ENCODE assay signal across 12 cellular contexts in the genomic region with DNA sequence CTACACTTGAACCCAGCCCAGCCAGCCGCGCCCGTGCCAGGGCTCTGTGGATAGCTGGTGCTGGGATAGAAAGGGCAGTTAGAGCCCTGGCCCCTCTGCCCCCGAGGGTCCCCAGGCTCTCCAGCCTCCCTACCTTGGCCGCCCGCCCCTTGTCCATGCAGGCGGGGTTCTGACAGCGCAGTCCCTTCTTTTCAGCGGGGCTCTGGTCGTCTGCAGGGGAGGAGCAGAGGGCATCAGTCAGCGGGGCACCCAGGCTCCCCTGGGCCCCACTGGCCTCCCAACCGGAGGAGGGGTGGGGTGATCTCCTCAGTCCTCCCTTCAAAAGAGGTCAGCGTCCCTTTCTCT. TPM values are rescaled to one million over a fixed set of nuclear protein-coding genes. Genes with fewer than 3 reads are reported as not detected.
A peak's percentile ranks its signal among the peaks of the same experiment; 100 is the strongest.
DNase-seq lines count a peak whose midpoint lies in the region; ATAC-seq and TF ChIP-seq lines count a peak whose summit lies in the region.
"Had no signal": no experiment of that assay in that cellular context is flagged by ENCODE, and none has a peak within 500 bp of the region (broad histone marks: within the 10 kb centered on the region; RNA-seq: fewer than 3 reads in every experiment).

No MANE protein-coding gene starts in this region.

- peaks cover 3% of the 10 kb centered on the region for H3K4me1 ChIP-seq in prostate gland (replicated peaks)

- DNase-seq in GM03348 (ENCODE audit: low spot score) = peak; percentile 49
- DNase-seq in activated CD8-positive, alpha-beta T cell treated with anti-CD3 and anti-CD28 coated beads, Interleukin-2, amount 10 ng/mL, durations not matched to agents 7 days and 5 days = no peak
- no peak for DNase-seq in glutamatergic neuron
- DNase-seq in prostate gland (ENCODE audit: low spot score) = no peak
- DNase-seq in cerebellar nuclear complex (lab: John Stamatoyannopoulos, UW) = no peak
- DNase-seq in omental fat pad (ENCODE audit: low spot score) = no peak
- DNase-seq: activated effector memory CD4-positive, alpha-beta T cell treated with anti-CD3 and anti-CD28 coated beads, Interleukin-2, amount 50 U/mL, for 16 hours; HCEC 1CT; SHP77 treated with DMSO at 0.1 percent for 48 hours had no signal

- TF ChIP-seq CTCF in glutamatergic neuron (IDR thresholded peaks at IDR 0.05; ENCODE audit: partially characterized antibody, unreplicated experiment) (no peak), prostate gland (IDR thresholded peaks at IDR 0.05) (no peak), omental fat pad (IDR thresholded peaks at IDR 0.05) (no peak)

- 17% methylated on average over 13 of the region's 13 CpGs for WGBS in prostate gland

- H3K9me3 Mint-ChIP-seq in activated CD8-positive, alpha-beta T cell treated with anti-CD3 and anti-CD28 coated beads, Interleukin-2, amount 10 ng/mL, durations not matched to agents 7 days and 5 days (ENCODE audit: insufficient read depth) = no peaks in the 10 kb centered on the region
- H3K9me3 Mint-ChIP-seq in glutamatergic neuron (ENCODE audit: unreplicated experiment) = no peaks in the 10 kb centered on the region

- peak overlapping the region; percentile 37 to 61 for H3K4me3 ChIP-seq in prostate gland
- H3K4me3 ChIP-seq: GM12878 had no signal

- TF ChIP-seq POLR2A in prostate gland (IDR thresholded peaks at IDR 0.05) = no peak

- intact Hi-C loops in prostate gland (cut with DNase I) = no loop called here

- peaks cover 40% of the 10 kb centered on the region for H3K4me1 Mint-ChIP-seq in activated CD8-positive, alpha-beta T cell treated with anti-CD3 and anti-CD28 coated beads, Interleukin-2, amount 10 ng/mL, durations not matched to agents 7 days and 5 days (ENCODE audit: low read depth)
- H3K4me1 Mint-ChIP-seq in glutamatergic neuron (ENCODE audit: low read depth, unreplicated experiment) = peaks cover 23% of the 10 kb centered on the region

- H3K9me3 ChIP-seq in prostate gland = no peaks in the 10 kb centered on the region

- CTCF ChIA-PET in activated CD8-positive, alpha-beta T cell treated with anti-CD3 and anti-CD28 coated beads, Interleukin-2, amount 10 ng/mL, durations not matched to agents 7 days and 5 days (lab: Charles Lee) = no interaction called here

- no peaks in the 10 kb centered on the region for H3K27me3 ChIP-seq in prostate gland (replicated peaks; ENCODE audit: insufficient read depth)

- peak overlapping the region; percentile 42 to 69 for H3K27ac ChIP-seq in prostate gland

- H3K36me3 ChIP-seq in prostate gland = no peaks in the 10 kb centered on the region

- ATAC-seq in activated CD8-positive, alpha-beta T cell treated with anti-CD3 and anti-CD28 coated beads, Interleukin-2, amount 10 ng/mL, durations not matched to agents 7 days and 5 days = no peak
- no peak for ATAC-seq in GM21447 (IDR thresholded peaks at IDR 0.05; ENCODE audit: unreplicated experiment)
- ATAC-seq in HG03045 (IDR thresholded peaks at IDR 0.05; ENCODE audit: unreplicated experiment) = no peak
- ATAC-seq in omental fat pad (ENCODE audit: low FRiP score) = no peak
- ATAC-seq: GM12878 had no signal

- POLR2A ChIA-PET in activated CD8-positive, alpha-beta T cell treated with anti-CD3 and anti-CD28 coated beads, Interleukin-2, amount 10 ng/mL, durations not matched to agents 7 days and 5 days (lab: Charles Lee) = interaction anchor here (0.6 kb wide), 1 partner anchor 11 kb away, joined by 3 read pairs; no protein-coding TSS in a partner anchor

- H3K4me3 Mint-ChIP-seq in activated CD8-positive, alpha-beta T cell treated with anti-CD3 and anti-CD28 coated beads, Interleukin-2, amount 10 ng/mL, durations not matched to agents 7 days and 5 days = peak overlapping the region; percentile 49
- peak overlapping the region; percentile 84 for H3K4me3 Mint-ChIP-seq in glutamatergic neuron (ENCODE audit: unreplicated experiment)

- H3K27me3 Mint-ChIP-seq in activated CD8-positive, alpha-beta T cell treated with anti-CD3 and anti-CD28 coated beads, Interleukin-2, amount 10 ng/mL, durations not matched to agents 7 days and 5 days (ENCODE audit: low read depth) = peaks cover 18% of the 10 kb centered on the region
- H3K27me3 Mint-ChIP-seq in glutamatergic neuron (ENCODE audit: unreplicated experiment) = peaks cover 2% of the 10 kb centered on the region

- no peaks in the 10 kb centered on the region for H3K36me3 Mint-ChIP-seq in activated CD8-positive, alpha-beta T cell treated with anti-CD3 and anti-CD28 coated beads, Interleukin-2, amount 10 ng/mL, durations not matched to agents 7 days and 5 days (ENCODE audit: low read depth)
- no peaks in the 10 kb centered on the region for H3K36me3 Mint-ChIP-seq in glutamatergic neuron (ENCODE audit: unreplicated experiment)

- no peak overlapping the region for H3K27ac Mint-ChIP-seq in activated CD8-positive, alpha-beta T cell treated with anti-CD3 and anti-CD28 coated beads, Interleukin-2, amount 10 ng/mL, durations not matched to agents 7 days and 5 days
- H3K27ac Mint-ChIP-seq in glutamatergic neuron (ENCODE audit: unreplicated experiment) = no peak overlapping the region

RNA-seq across cellular contexts. Expression of gene PLEKHG5, which starts 4.9 kb away (rescaled TPM):
- total RNA-seq in activated CD8-positive, alpha-beta T cell treated with anti-CD3 and anti-CD28 coated beads, Interleukin-2, amount 10 ng/mL, durations not matched to agents 7 days and 5 days = 1 to 10 TPM; 2.2 to 2.8 TPM
- 53.0 TPM for total RNA-seq in glutamatergic neuron (ENCODE audit: unreplicated experiment)
- 10 to 100 TPM; 11.6 to 21.4 TPM for total RNA-seq in prostate gland
- total RNA-seq in omental fat pad = 10 to 100 TPM in 1 of 4 donors, 1 to 10 TPM in 3; 6.6 to 24.6 (median 7.9) TPM

RNA-seq across cellular contexts. Expression of gene TNFRSF25, which starts 30.4 kb away (rescaled TPM):
- total RNA-seq in activated CD8-positive, alpha-beta T cell treated with anti-CD3 and anti-CD28 coated beads, Interleukin-2, amount 10 ng/mL, durations not matched to agents 7 days and 5 days = 10 to 100 TPM; 47.7 to 55.8 TPM
- total RNA-seq in glutamatergic neuron (ENCODE audit: unreplicated experiment) (47.5 TPM), prostate gland (10 to 100 TPM; 15.2 to 22.7 TPM), omental fat pad (10 to 100 TPM in 1 of 4 donors, 1 to 10 TPM in 3; 4.4 to 25.5 (median 6.6) TPM)

RNA-seq across cellular contexts. Expression of gene NOL9, which starts 58.0 kb away (rescaled TPM):
- total RNA-seq in activated CD8-positive, alpha-beta T cell treated with anti-CD3 and anti-CD28 coated beads, Interleukin-2, amount 10 ng/mL, durations not matched to agents 7 days and 5 days = 10 to 100 TPM; 39.8 to 43.6 TPM
- total RNA-seq in glutamatergic neuron (ENCODE audit: unreplicated experiment) (34.5 TPM), prostate gland (10 to 100 TPM; 15.7 to 20.9 TPM), omental fat pad (10 to 100 TPM; 18.2 to 45.2 (median 24.7) TPM)

RNA-seq across cellular contexts. Expression of gene TAS1R1, which starts 58.8 kb away (rescaled TPM):
- total RNA-seq in activated CD8-positive, alpha-beta T cell treated with anti-CD3 and anti-CD28 coated beads, Interleukin-2, amount 10 ng/mL, durations not matched to agents 7 days and 5 days = not detected
- not detected for total RNA-seq in glutamatergic neuron (ENCODE audit: unreplicated experiment)
- total RNA-seq in prostate gland = 1 to 10 TPM in 1 of 2 donors, not detected in 1; 1.5 TPM
- total RNA-seq in omental fat pad = under 1 TPM in 1 of 4 donors, not detected in 3; 0.19 TPM
- total RNA-seq: GM12878 had no signal
